In genomic region chr21:44955141-44955802, GRCh38 we compare ENCODE assay signal across 21 cellular contexts. TPM values are rescaled to one million over a fixed set of nuclear protein-coding genes. Genes with fewer than 3 reads are reported as not detected.
A peak's percentile ranks its signal among the peaks of the same experiment; 100 is the strongest.
DNase-seq lines count a peak whose midpoint lies in the region; ATAC-seq and TF ChIP-seq lines count a peak whose summit lies in the region.
"Had no signal": no experiment of that assay in that cellular context is flagged by ENCODE, and none has a peak within 500 bp of the region (broad histone marks: within the 10 kb centered on the region; RNA-seq: fewer than 3 reads in every experiment).

No MANE protein-coding gene starts in this region.

- peaks cover 14% of the 10 kb centered on the region for H3K27me3 Mint-ChIP-seq in GM23338 (ENCODE audit: insufficient read depth, low read depth, poor library complexity)
- H3K27me3 Mint-ChIP-seq in activated T-helper 17 cell treated with anti-CD3 and anti-CD28 coated beads, Interleukin-2, amount 50 U/mL, for 72 hours = no peaks in the 10 kb centered on the region
- H3K27me3 Mint-ChIP-seq: activated CD4-positive, alpha-beta memory T cell treated with anti-CD3 and anti-CD28 coated beads for 36 hours; activated naive CD8-positive, alpha-beta T cell treated with anti-CD3 and anti-CD28 coated beads, Interleukin-2, amount 10 ng/mL, durations not matched to agents 7 days and 5 days; central memory CD8-positive, alpha-beta T cell; IgD-negative memory B cell; memory B cell; stimulated activated naive CD8-positive, alpha-beta T cell treated with anti-CD3 and anti-CD28 coated beads, Interleukin-15, Interleukin-2, amounts not matched to agents 100 ng/mL and 50 ng/mL, for 24 hours had no signal

- H3K4me2 ChIP-seq in GM23338 = no peak overlapping the region

- TF ChIP-seq CTCF in GM23338 (conservative IDR thresholded peaks at IDR 0.05; ENCODE audit: low read depth in 2 of 2) = no peak
- TF ChIP-seq CTCF in left ventricle myocardium inferior (IDR thresholded peaks at IDR 0.05; ENCODE audit: borderline replicate concordance) = no peak

- peaks cover 4% of the 10 kb centered on the region for H3K4me1 Mint-ChIP-seq in GM23338
- peaks cover 4% of the 10 kb centered on the region for H3K4me1 Mint-ChIP-seq in activated T-helper 17 cell treated with anti-CD3 and anti-CD28 coated beads, Interleukin-2, amount 50 U/mL, for 72 hours
- H3K4me1 Mint-ChIP-seq: activated naive CD8-positive, alpha-beta T cell treated with anti-CD3 and anti-CD28 coated beads, Interleukin-2, amount 10 ng/mL, durations not matched to agents 7 days and 5 days had no signal

- H3K27ac Mint-ChIP-seq in GM23338 = peak overlapping the region; percentile 17
- H3K27ac Mint-ChIP-seq in activated T-helper 17 cell treated with anti-CD3 and anti-CD28 coated beads, Interleukin-2, amount 50 U/mL, for 72 hours = peak overlapping the region; percentile 19
- H3K27ac Mint-ChIP-seq: activated CD4-positive, alpha-beta memory T cell treated with anti-CD3 and anti-CD28 coated beads for 36 hours; activated naive CD8-positive, alpha-beta T cell treated with anti-CD3 and anti-CD28 coated beads, Interleukin-2, amount 10 ng/mL, durations not matched to agents 7 days and 5 days; IgD-negative memory B cell; memory B cell; stimulated activated naive CD8-positive, alpha-beta T cell treated with anti-CD3 and anti-CD28 coated beads, Interleukin-15, Interleukin-2, amounts not matched to agents 100 ng/mL and 50 ng/mL, for 24 hours had no signal

- H3K4me3 Mint-ChIP-seq in GM23338 = no peak overlapping the region
- H3K4me3 Mint-ChIP-seq in activated T-helper 17 cell treated with anti-CD3 and anti-CD28 coated beads, Interleukin-2, amount 50 U/mL, for 72 hours = no peak overlapping the region
- H3K4me3 Mint-ChIP-seq: activated CD4-positive, alpha-beta memory T cell treated with anti-CD3 and anti-CD28 coated beads for 36 hours; activated naive CD8-positive, alpha-beta T cell treated with anti-CD3 and anti-CD28 coated beads, Interleukin-2, amount 10 ng/mL, durations not matched to agents 7 days and 5 days; activated T-cell treated with anti-CD3 and anti-CD28 coated beads, Interleukin-2, amount 50 U/mL, for 4 hours; central memory CD8-positive, alpha-beta T cell; memory B cell; stimulated activated naive CD8-positive, alpha-beta T cell treated with anti-CD3 and anti-CD28 coated beads, Interleukin-15, Interleukin-2, amounts not matched to agents 100 ng/mL and 50 ng/mL, for 24 hours had no signal

- DNase-seq in GM23338 (ENCODE audit: low spot score) (no peak), left ventricle myocardium inferior (peak; percentile 13), retina (peak; percentile 73), germinal center (ENCODE audit: low spot score) (no peak), KG1 (lab: John Stamatoyannopoulos, UW) (no peak), KBM-7 (no peak)
- DNase-seq: activated CD4-positive, alpha-beta memory T cell treated with anti-CD3 and anti-CD28 coated beads for 36 hours; activated naive CD8-positive, alpha-beta T cell treated with anti-CD3 and anti-CD28 coated beads, Interleukin-2, amount 10 ng/mL, durations not matched to agents 7 days and 5 days; activated T-cell treated with anti-CD3 and anti-CD28 coated beads, Interleukin-2, amount 50 U/mL, for 4 hours; effector memory CD4-positive, alpha-beta T cell; HCEC 1CT; NCI-H2029 treated with DMSO at 0.1 percent for 48 hours; NCI-H510A treated with DMSO at 0.1 percent for 48 hours; SHP77 treated with DMSO at 0.1 percent for 48 hours had no signal

- H3K9me3 Mint-ChIP-seq in GM23338 = no peaks in the 10 kb centered on the region
- no peaks in the 10 kb centered on the region for H3K9me3 Mint-ChIP-seq in activated T-helper 17 cell treated with anti-CD3 and anti-CD28 coated beads, Interleukin-2, amount 50 U/mL, for 72 hours
- H3K9me3 Mint-ChIP-seq: activated CD4-positive, alpha-beta memory T cell treated with anti-CD3 and anti-CD28 coated beads for 36 hours; activated naive CD8-positive, alpha-beta T cell treated with anti-CD3 and anti-CD28 coated beads, Interleukin-2, amount 10 ng/mL, durations not matched to agents 7 days and 5 days; activated T-cell treated with anti-CD3 and anti-CD28 coated beads, Interleukin-2, amount 50 U/mL, for 4 hours; central memory CD8-positive, alpha-beta T cell; IgD-negative memory B cell; memory B cell; stimulated activated naive CD8-positive, alpha-beta T cell treated with anti-CD3 and anti-CD28 coated beads, Interleukin-15, Interleukin-2, amounts not matched to agents 100 ng/mL and 50 ng/mL, for 24 hours had no signal

- no peaks in the 10 kb centered on the region for H3K9me2 ChIP-seq in GM23338 (ENCODE audit: insufficient read depth)

- H3K4me1 ChIP-seq in GM23338 (ENCODE audit: insufficient read depth) (no peaks in the 10 kb centered on the region), left ventricle myocardium inferior (peaks cover 94% of the 10 kb centered on the region)

- no peak overlapping the region for H3K4me3 ChIP-seq in GM23338
- H3K4me3 ChIP-seq in left ventricle myocardium inferior = peak overlapping the region; percentile 14
- H3K4me3 ChIP-seq: upper lobe of left lung had no signal

- H2AFZ ChIP-seq in GM23338 = no peak overlapping the region

- peaks cover 30% of the 10 kb centered on the region for H4K20me1 ChIP-seq in GM23338 (replicated peaks; ENCODE audit: insufficient read depth)

- H3K27ac ChIP-seq in GM23338 (ENCODE audit: low read depth) (no peak overlapping the region), left ventricle myocardium inferior (replicated peaks) (peak overlapping the region; percentile 89)
- H3K27ac ChIP-seq: HL-60, upper lobe of left lung had no signal

- in situ Hi-C loops in KBM-7 (cut with MboI; ENCODE audit: low pct_unique_long_range_greater_than_20kb, low sequenced_read_pairs) = loop anchor here (10.0 kb wide), 1 partner anchor 180 kb away; no protein-coding TSS in a partner anchor

- no peaks in the 10 kb centered on the region for H3K9me3 ChIP-seq in left ventricle myocardium inferior (replicated peaks)
- H3K9me3 ChIP-seq: upper lobe of left lung had no signal

- H3F3A ChIP-seq in GM23338 (replicated peaks; ENCODE audit: low read depth) = no peaks in the 10 kb centered on the region

- no peak for ATAC-seq in GM23338
- ATAC-seq in activated T-helper 17 cell treated with anti-CD3 and anti-CD28 coated beads, Interleukin-2, amount 50 U/mL, for 72 hours (replicated peaks) = no peak
- ATAC-seq: activated T-cell treated with anti-CD3 and anti-CD28 coated beads, Interleukin-2, amount 50 U/mL, for 4 hours had no signal

- intact Hi-C loops in left ventricle myocardium inferior (cut with micrococcal nuclease) = no loop called here

- H3K36me3 Mint-ChIP-seq in GM23338 (ENCODE audit: low read depth) = peaks cover 32% of the 10 kb centered on the region
- peaks cover 57% of the 10 kb centered on the region for H3K36me3 Mint-ChIP-seq in activated T-helper 17 cell treated with anti-CD3 and anti-CD28 coated beads, Interleukin-2, amount 50 U/mL, for 72 hours (ENCODE audit: low read depth)
- H3K36me3 Mint-ChIP-seq: activated naive CD8-positive, alpha-beta T cell treated with anti-CD3 and anti-CD28 coated beads, Interleukin-2, amount 10 ng/mL, durations not matched to agents 7 days and 5 days; IgD-negative memory B cell had no signal

- H3K79me2 ChIP-seq in GM23338 (replicated peaks; ENCODE audit: insufficient read depth) = peaks cover 85% of the 10 kb centered on the region

- H3K27me3 ChIP-seq in GM23338 (ENCODE audit: insufficient read depth) (no peaks in the 10 kb centered on the region), left ventricle myocardium inferior (ENCODE audit: low read depth) (no peaks in the 10 kb centered on the region)
- H3K27me3 ChIP-seq: upper lobe of left lung had no signal

- no peaks in the 10 kb centered on the region; the same call in 1 of the 2 replicates for H3K36me3 ChIP-seq in GM23338 (ENCODE audit: insufficient read depth)
- peaks cover 14% of the 10 kb centered on the region for H3K36me3 ChIP-seq in left ventricle myocardium inferior

TF ChIP-seq in GM23338, 12 proteins besides CTCF, POLR2A, EP300 and RAD21 (continues in another document):
- TF ChIP-seq EZH2phosphoT487 (IDR thresholded peaks at IDR 0.05; ENCODE audit: unreplicated experiment) (no peak), REST (IDR thresholded peaks at IDR 0.05; ENCODE audit: unreplicated experiment) (no peak), ZNF114 (CRISPR knock-in tag; IDR thresholded peaks at IDR 0.05) (no peak), NANOG (IDR thresholded peaks at IDR 0.05; ENCODE audit: borderline replicate concordance) (no peak), CREB1 (CRISPR knock-in tag; IDR thresholded peaks at IDR 0.05; ENCODE audit: low read depth) (no peak)

RNA-seq across cellular contexts. Expression of gene SLX9, which starts 15.4 kb away (rescaled TPM):
- 36.3 and 41.5 TPM in 2 replicates for total RNA-seq in GM23338 (2014; rRNA removed; shearing (Covaris generic))
- 46.9 and 48.0 TPM in 2 replicates for polyA plus RNA-seq in GM23338 (2016; fragmentation: Nextera tagmentation; extraction: Ambion mirVana)
- total RNA-seq in activated T-helper 17 cell treated with anti-CD3 and anti-CD28 coated beads, Interleukin-2, amount 50 U/mL, for 72 hours = 10 to 100 TPM; 28.6 to 56.7 TPM
- total RNA-seq in left ventricle myocardium inferior = 70.7 TPM

RNA-seq across cellular contexts. Expression of gene ITGB2, which starts 34.6 kb away (rescaled TPM):
- total RNA-seq in GM23338 (2014; rRNA removed; shearing (Covaris generic)) = 0.63 TPM in 1 of 2 replicates, not detected in the other
- polyA plus RNA-seq in GM23338 (2016; fragmentation: Nextera tagmentation; extraction: Ambion mirVana) = 0.40 and 0.44 TPM in 2 replicates
- total RNA-seq in activated T-helper 17 cell treated with anti-CD3 and anti-CD28 coated beads, Interleukin-2, amount 50 U/mL, for 72 hours = 100 to 1,000 TPM; 240 to 302 TPM
- total RNA-seq in left ventricle myocardium inferior = 18.6 TPM

Comparison
In these comparisons a context has a peak if more than half of its experiments do, and no peak if none do; other contexts are left out.
1. DNase-seq: peak in left ventricle myocardium inferior (single experiment) and retina (single experiment); none in GM23338 (single experiment), germinal center (single experiment), KG1 (single experiment) and KBM-7 (single experiment).
2. RNA of gene ITGB2, which starts 34.6 kb away (total RNA-seq): 240 to 302 TPM in activated T-helper 17 cell treated with anti-CD3 and anti-CD28 coated beads, Interleukin-2, amount 50 U/mL, for 72 hours; 18.6 TPM in left ventricle myocardium inferior (single experiment) and 0.63 TPM in GM23338; every median in the first group is over 10 times any median in the second.